Comparison of ENCODE assay signal across 30 cellular contexts in genomic region chr12:2373307-2373706, GRCh38.
DNase-seq lines count a peak whose midpoint lies in the region; ATAC-seq and TF ChIP-seq lines count a peak whose summit lies in the region.
"Had no signal": no experiment of that assay in that cellular context is flagged by ENCODE, and none has a peak within 500 bp of the region (broad histone marks: within the 10 kb centered on the region; RNA-seq: fewer than 3 reads in every experiment).

No MANE protein-coding gene starts in this region.

- H3K4me3 Mint-ChIP-seq in neural progenitor cell, result no peak overlapping the region
- H3K4me3 Mint-ChIP-seq: B cell; CD8-positive, alpha-beta T cell; HFFc6 had no signal

- peak overlapping the region; percentile 85 for H3K27ac Mint-ChIP-seq in neural progenitor cell
- H3K27ac Mint-ChIP-seq: B cell; CD8-positive, alpha-beta T cell had no signal

- H3K27me3 ChIP-seq in left ventricle myocardium inferior (ENCODE audit: low read depth) (no peaks in the 10 kb centered on the region), neural progenitor cell (no peaks in the 10 kb centered on the region), tibial artery (no peaks in the 10 kb centered on the region)

- H2AFZ ChIP-seq in neural progenitor cell (replicated peaks), result no peak overlapping the region
- H2AFZ ChIP-seq: PC-9 had no signal

- H3K36me3 Mint-ChIP-seq in neural progenitor cell, result no peaks in the 10 kb centered on the region
- H3K36me3 Mint-ChIP-seq: CD8-positive, alpha-beta T cell had no signal

- H3K79me2 ChIP-seq in neural progenitor cell (ENCODE audit: low read depth), result no peaks in the 10 kb centered on the region

- peaks cover 46% of the 10 kb centered on the region for H3K4me1 Mint-ChIP-seq in neural progenitor cell
- H3K4me1 Mint-ChIP-seq: B cell had no signal

- no peaks in the 10 kb centered on the region for H3F3A ChIP-seq in neural progenitor cell (ENCODE audit: low read depth)

- H3K9me3 ChIP-seq in left ventricle myocardium inferior (replicated peaks) (no peaks in the 10 kb centered on the region), neural progenitor cell (ENCODE audit: low read depth) (no peaks in the 10 kb centered on the region), tibial artery (no peaks in the 10 kb centered on the region)
- H3K9me3 ChIP-seq: HAP-1 had no signal

- H3K27ac ChIP-seq in left ventricle myocardium inferior (replicated peaks) (peak overlapping the region; percentile 45), neural progenitor cell (no peak overlapping the region), tibial artery (peak overlapping the region; percentile 7 to 9)
- H3K27ac ChIP-seq: 22Rv1, C4-2B, PC-9 had no signal

- peaks cover 4% of the 10 kb centered on the region for H3K27me3 Mint-ChIP-seq in neural progenitor cell (ENCODE audit: insufficient read depth, low read depth)

- H3K9ac ChIP-seq in neural progenitor cell, result no peak overlapping the region

- TF ChIP-seq CTCF in left ventricle myocardium inferior (IDR thresholded peaks at IDR 0.05; ENCODE audit: borderline replicate concordance), result no peak
- TF ChIP-seq CTCF in neural progenitor cell (IDR thresholded peaks at IDR 0.05), result no peak
- no peak for TF ChIP-seq CTCF in tibial artery (IDR thresholded peaks at IDR 0.05)

- no peak overlapping the region for H3K4me3 ChIP-seq in left ventricle myocardium inferior
- H3K4me3 ChIP-seq in neural progenitor cell, result no peak overlapping the region
- no peak overlapping the region for H3K4me3 ChIP-seq in tibial artery
- H3K4me3 ChIP-seq: GM12878, HAP-1, PC-9 had no signal

- no peaks in the 10 kb centered on the region for H4K20me1 ChIP-seq in neural progenitor cell (ENCODE audit: low read depth)

- H3K4me1 ChIP-seq in left ventricle myocardium inferior (peaks cover 65% of the 10 kb centered on the region), neural progenitor cell (peaks cover 11% of the 10 kb centered on the region), tibial artery (peaks cover 0 to 54% (median 33%) of the 10 kb centered on the region in 4 donors)
- H3K4me1 ChIP-seq: HAP-1 had no signal

- H3K4me2 ChIP-seq in neural progenitor cell, result no peak overlapping the region
- H3K4me2 ChIP-seq: PC-9 had no signal

- no peak for ATAC-seq in HG02610 (IDR thresholded peaks at IDR 0.05; ENCODE audit: unreplicated experiment)
- ATAC-seq: CD8-positive, alpha-beta T cell; GM12878 had no signal

- peak; percentile 46 for DNase-seq in activated effector memory CD4-positive, alpha-beta T cell treated with anti-CD3 and anti-CD28 coated beads, Interleukin-2, amount 50 U/mL, for 16 hours
- no peak for DNase-seq in activated effector memory CD4-positive, alpha-beta T cell treated with Interleukin-2 at 50 U/mL for 16 hours
- DNase-seq in left ventricle myocardium inferior (no peak), neural progenitor cell (ENCODE audit: low spot score) (no peak), tibial artery (peak in 1 of 2 donors; percentile 54), NCI-H774 (lab: John Stamatoyannopoulos, UW) (no peak)
- no peak for DNase-seq in stimulated activated CD4-positive, alpha-beta T cell treated with anti-CD3 and anti-CD28 coated beads, Interleukin-4, amount 100 ng/mL, for 1 hour
- DNase-seq: CD8-positive, alpha-beta T cell; DMS 273 treated with DMSO at 0.1 percent for 48 hours; DMS79; GDM1; GOT3; KBM-7; MM.1S; NCI-H1048; NCI-H1417; NCI-H1694; NCI-H2029 treated with DMSO at 0.1 percent for 48 hours; NCI-H446 treated with DMSO at 0.1 percent for 48 hours; NCI-H526; PC-9; RPMI8226; SIG-M5 had no signal

- no peaks in the 10 kb centered on the region for H3K9me3 Mint-ChIP-seq in neural progenitor cell
- H3K9me3 Mint-ChIP-seq: CD8-positive, alpha-beta T cell; HFFc6 had no signal

- no peaks in the 10 kb centered on the region for H3K36me3 ChIP-seq in left ventricle myocardium inferior
- no peaks in the 10 kb centered on the region for H3K36me3 ChIP-seq in neural progenitor cell
- H3K36me3 ChIP-seq in tibial artery, result no peaks in the 10 kb centered on the region
- H3K36me3 ChIP-seq: HAP-1 had no signal

- intact Hi-C loops in left ventricle myocardium inferior (cut with micrococcal nuclease) (no loop called here), tibial artery (cut with DNase I; ENCODE audit: low total_unique reads) (no loop called here)
